ENCODE assay signal across 9 cellular contexts in genomic region chr12:49983892-49984291, GRCh38. TPM values are rescaled to one million over a fixed set of nuclear protein-coding genes. Genes with fewer than 3 reads are reported as not detected.
DNase-seq lines count a peak whose midpoint lies in the region; FAIRE-seq and TF ChIP-seq lines count a peak whose summit lies in the region.
"Had no signal": no experiment of that assay in that cellular context is flagged by ENCODE, and none has a peak within 500 bp of the region (broad histone marks: within the 10 kb centered on the region; RNA-seq: fewer than 3 reads in every experiment).

No MANE protein-coding gene starts in this region.

- H3K36me3 ChIP-seq in A673 (ENCODE audit: insufficient read depth, low read length, poor library complexity, severe bottlenecking) (peaks cover 13% of the 10 kb centered on the region), tibial artery (no peaks in the 10 kb centered on the region)

- DNase-seq in A673 (ENCODE audit: low spot score), result peak; percentile 92
- peak; percentile 57 for DNase-seq in HK-2 (ENCODE audit: unreplicated experiment)
- DNase-seq in inferior parietal cortex (ENCODE audit: extremely low spot score), result peak; percentile 58
- DNase-seq in frontal cortex (ENCODE audit: low spot score in 2 of 2), result no peak
- DNase-seq in tibial artery, result no peak
- DNase-seq in stimulated activated CD4-positive, alpha-beta T cell treated with anti-CD3 and anti-CD28 coated beads, Interleukin-2, amount 100 ng/mL, for 48 hours, result no peak
- DNase-seq in NCI-H2081 treated with DMSO at 0.1 percent for 48 hours (lab: John Stamatoyannopoulos, UW), result no peak
- DNase-seq: activated B cell treated with CpG ODN at 0.5 μM for 24 hours had no signal

- intact Hi-C loops in A673 (cut with micrococcal nuclease; ENCODE audit: unreplicated experiment) (no loop called here), tibial artery (cut with DNase I; ENCODE audit: low total_unique reads) (no loop called here)

- H3K9me3 ChIP-seq in A673 (ENCODE audit: low read depth, low read length, poor library complexity, severe bottlenecking), result no peaks in the 10 kb centered on the region
- no peaks in the 10 kb centered on the region for H3K9me3 ChIP-seq in tibial artery

- no TSS peak for BruUV-seq in A673 (replicated peaks; lab: Mats Ljungman, UMichigan)

- 0 out of 2 replicates have a peak, but pooled peaks have one; percentile 17 for TF ChIP-seq CTCF in A673 (conservative IDR thresholded peaks at IDR 0.05; ENCODE audit: low read depth, low read length)
- TF ChIP-seq CTCF in WI38 (IDR thresholded peaks at IDR 0.05; ENCODE audit: low read depth, low read length), result no peak
- no peak for TF ChIP-seq CTCF in tibial artery (IDR thresholded peaks at IDR 0.05)

- H3K4me3 ChIP-seq in A673 (ENCODE audit: low read depth, low read length, poor library complexity, severe bottlenecking), result no peak overlapping the region
- H3K4me3 ChIP-seq in WI38 (ENCODE audit: low read depth, low read length), result peak overlapping the region; percentile 15; the same call in 1 of the 2 replicates
- no peak overlapping the region for H3K4me3 ChIP-seq in tibial artery

- POLR2A ChIA-PET in A673 (lab: Charles Lee; ENCODE audit: low non-redundant PET), result interaction anchor here (0.6 kb wide), 1 partner anchor 39 kb away, joined by 3 read pairs; no protein-coding TSS in a partner anchor

- CTCF ChIA-PET in A673 (lab: Charles Lee), result interaction anchor here (0.6 to 2.0 kb wide), 5 partner anchors 17 to 115 kb away, joined by 3 to 13 read pairs (median 3); no protein-coding TSS in a partner anchor

- no peak for FAIRE-seq in frontal cortex (lab: Jason Lieb, UNC)

- H3K4me1 ChIP-seq in A673 (ENCODE audit: insufficient read depth, low read length, poor library complexity, severe bottlenecking), result peaks cover 16% of the 10 kb centered on the region
- peaks cover 0 to 7% (median 3%) of the 10 kb centered on the region in 4 donors for H3K4me1 ChIP-seq in tibial artery

- no peaks in the 10 kb centered on the region for H3K27me3 ChIP-seq in A673 (replicated peaks; ENCODE audit: insufficient read depth, low read depth, low read length, poor library complexity)
- no peaks in the 10 kb centered on the region for H3K27me3 ChIP-seq in tibial artery

- H3K27ac ChIP-seq in A673 (ENCODE audit: low read depth, low read length, poor library complexity, severe bottlenecking) (peak overlapping the region; percentile 29), tibial artery (no peak overlapping the region)

RNA-seq across cellular contexts. Expression of gene AQP6, which starts 11.1 kb away (rescaled TPM):
- total RNA-seq in A673 (2021), result not detected in 2 replicates
- total RNA-seq in frontal cortex, result not detected
- total RNA-seq: activated B cell treated with CpG ODN at 0.5 μM for 24 hours had no signal

RNA-seq across cellular contexts. Expression of gene AQP5, which starts 22.2 kb away (rescaled TPM):
- total RNA-seq in A673 (2021), result not detected in 2 replicates
- total RNA-seq in frontal cortex, result 1.2 TPM
- total RNA-seq: activated B cell treated with CpG ODN at 0.5 μM for 24 hours had no signal

RNA-seq across cellular contexts. Expression of gene AQP2, which starts 33.4 kb away (rescaled TPM):
- total RNA-seq in A673 (2021) (not detected in 2 replicates), frontal cortex (not detected)
- total RNA-seq: activated B cell treated with CpG ODN at 0.5 μM for 24 hours had no signal

RNA-seq across cellular contexts. Expression of gene RACGAP1, which starts 41.4 kb away (rescaled TPM):
- 173 and 179 TPM in 2 replicates for total RNA-seq in A673 (2021)
- 26.5 TPM for total RNA-seq in frontal cortex

Comparison
In these comparisons a context has a peak if more than half of its experiments do, and no peak if none do; other contexts are left out.
1. DNase-seq: peak in A673 (single experiment), HK-2 (single experiment) and inferior parietal cortex (single experiment); none in frontal cortex (0 of 2), tibial artery (0 of 2), stimulated activated CD4-positive, alpha-beta T cell treated with anti-CD3 and anti-CD28 coated beads, Interleukin-2, amount 100 ng/mL, for 48 hours (0 of 2) and NCI-H2081 treated with DMSO at 0.1 percent for 48 hours (single experiment).